Comparison of ENCODE assay signal across 1 cellular context in the genomic region with DNA sequence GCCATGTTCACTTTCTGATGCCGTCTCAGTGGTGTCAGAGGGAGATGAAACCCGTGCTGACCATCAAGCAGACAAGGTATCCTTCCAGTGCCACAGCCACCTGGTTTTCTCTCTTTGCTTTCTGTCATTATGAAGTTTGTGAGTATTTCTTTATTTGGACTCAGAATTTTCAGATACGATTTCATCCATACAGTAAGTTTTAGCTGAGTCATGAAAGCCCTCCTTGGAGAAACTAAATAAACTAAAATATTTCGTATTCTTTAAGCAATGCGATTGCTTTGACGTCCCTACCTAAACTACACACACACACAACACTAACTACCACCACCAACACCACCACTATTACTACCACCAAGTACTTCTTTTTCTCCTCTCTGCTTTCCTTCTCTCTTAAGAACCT.
TF ChIP-seq lines count a peak whose summit lies in the region.

No MANE protein-coding gene starts in this region.

TF ChIP-seq in GM23338, 12 proteins besides CTCF, POLR2A, EP300 and RAD21 (continued from another document):
- TF ChIP-seq, protein P1, sequence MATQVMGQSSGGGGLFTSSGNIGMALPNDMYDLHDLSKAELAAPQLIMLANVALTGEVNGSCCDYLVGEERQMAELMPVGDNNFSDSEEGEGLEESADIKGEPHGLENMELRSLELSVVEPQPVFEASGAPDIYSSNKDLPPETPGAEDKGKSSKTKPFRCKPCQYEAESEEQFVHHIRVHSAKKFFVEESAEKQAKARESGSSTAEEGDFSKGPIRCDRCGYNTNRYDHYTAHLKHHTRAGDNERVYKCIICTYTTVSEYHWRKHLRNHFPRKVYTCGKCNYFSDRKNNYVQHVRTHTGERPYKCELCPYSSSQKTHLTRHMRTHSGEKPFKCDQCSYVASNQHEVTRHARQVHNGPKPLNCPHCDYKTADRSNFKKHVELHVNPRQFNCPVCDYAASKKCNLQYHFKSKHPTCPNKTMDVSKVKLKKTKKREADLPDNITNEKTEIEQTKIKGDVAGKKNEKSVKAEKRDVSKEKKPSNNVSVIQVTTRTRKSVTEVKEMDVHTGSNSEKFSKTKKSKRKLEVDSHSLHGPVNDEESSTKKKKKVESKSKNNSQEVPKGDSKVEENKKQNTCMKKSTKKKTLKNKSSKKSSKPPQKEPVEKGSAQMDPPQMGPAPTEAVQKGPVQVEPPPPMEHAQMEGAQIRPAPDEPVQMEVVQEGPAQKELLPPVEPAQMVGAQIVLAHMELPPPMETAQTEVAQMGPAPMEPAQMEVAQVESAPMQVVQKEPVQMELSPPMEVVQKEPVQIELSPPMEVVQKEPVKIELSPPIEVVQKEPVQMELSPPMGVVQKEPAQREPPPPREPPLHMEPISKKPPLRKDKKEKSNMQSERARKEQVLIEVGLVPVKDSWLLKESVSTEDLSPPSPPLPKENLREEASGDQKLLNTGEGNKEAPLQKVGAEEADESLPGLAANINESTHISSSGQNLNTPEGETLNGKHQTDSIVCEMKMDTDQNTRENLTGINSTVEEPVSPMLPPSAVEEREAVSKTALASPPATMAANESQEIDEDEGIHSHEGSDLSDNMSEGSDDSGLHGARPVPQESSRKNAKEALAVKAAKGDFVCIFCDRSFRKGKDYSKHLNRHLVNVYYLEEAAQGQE (IDR thresholded peaks at IDR 0.05; ENCODE audit: unreplicated experiment) = no peak
- TF ChIP-seq, protein P2, sequence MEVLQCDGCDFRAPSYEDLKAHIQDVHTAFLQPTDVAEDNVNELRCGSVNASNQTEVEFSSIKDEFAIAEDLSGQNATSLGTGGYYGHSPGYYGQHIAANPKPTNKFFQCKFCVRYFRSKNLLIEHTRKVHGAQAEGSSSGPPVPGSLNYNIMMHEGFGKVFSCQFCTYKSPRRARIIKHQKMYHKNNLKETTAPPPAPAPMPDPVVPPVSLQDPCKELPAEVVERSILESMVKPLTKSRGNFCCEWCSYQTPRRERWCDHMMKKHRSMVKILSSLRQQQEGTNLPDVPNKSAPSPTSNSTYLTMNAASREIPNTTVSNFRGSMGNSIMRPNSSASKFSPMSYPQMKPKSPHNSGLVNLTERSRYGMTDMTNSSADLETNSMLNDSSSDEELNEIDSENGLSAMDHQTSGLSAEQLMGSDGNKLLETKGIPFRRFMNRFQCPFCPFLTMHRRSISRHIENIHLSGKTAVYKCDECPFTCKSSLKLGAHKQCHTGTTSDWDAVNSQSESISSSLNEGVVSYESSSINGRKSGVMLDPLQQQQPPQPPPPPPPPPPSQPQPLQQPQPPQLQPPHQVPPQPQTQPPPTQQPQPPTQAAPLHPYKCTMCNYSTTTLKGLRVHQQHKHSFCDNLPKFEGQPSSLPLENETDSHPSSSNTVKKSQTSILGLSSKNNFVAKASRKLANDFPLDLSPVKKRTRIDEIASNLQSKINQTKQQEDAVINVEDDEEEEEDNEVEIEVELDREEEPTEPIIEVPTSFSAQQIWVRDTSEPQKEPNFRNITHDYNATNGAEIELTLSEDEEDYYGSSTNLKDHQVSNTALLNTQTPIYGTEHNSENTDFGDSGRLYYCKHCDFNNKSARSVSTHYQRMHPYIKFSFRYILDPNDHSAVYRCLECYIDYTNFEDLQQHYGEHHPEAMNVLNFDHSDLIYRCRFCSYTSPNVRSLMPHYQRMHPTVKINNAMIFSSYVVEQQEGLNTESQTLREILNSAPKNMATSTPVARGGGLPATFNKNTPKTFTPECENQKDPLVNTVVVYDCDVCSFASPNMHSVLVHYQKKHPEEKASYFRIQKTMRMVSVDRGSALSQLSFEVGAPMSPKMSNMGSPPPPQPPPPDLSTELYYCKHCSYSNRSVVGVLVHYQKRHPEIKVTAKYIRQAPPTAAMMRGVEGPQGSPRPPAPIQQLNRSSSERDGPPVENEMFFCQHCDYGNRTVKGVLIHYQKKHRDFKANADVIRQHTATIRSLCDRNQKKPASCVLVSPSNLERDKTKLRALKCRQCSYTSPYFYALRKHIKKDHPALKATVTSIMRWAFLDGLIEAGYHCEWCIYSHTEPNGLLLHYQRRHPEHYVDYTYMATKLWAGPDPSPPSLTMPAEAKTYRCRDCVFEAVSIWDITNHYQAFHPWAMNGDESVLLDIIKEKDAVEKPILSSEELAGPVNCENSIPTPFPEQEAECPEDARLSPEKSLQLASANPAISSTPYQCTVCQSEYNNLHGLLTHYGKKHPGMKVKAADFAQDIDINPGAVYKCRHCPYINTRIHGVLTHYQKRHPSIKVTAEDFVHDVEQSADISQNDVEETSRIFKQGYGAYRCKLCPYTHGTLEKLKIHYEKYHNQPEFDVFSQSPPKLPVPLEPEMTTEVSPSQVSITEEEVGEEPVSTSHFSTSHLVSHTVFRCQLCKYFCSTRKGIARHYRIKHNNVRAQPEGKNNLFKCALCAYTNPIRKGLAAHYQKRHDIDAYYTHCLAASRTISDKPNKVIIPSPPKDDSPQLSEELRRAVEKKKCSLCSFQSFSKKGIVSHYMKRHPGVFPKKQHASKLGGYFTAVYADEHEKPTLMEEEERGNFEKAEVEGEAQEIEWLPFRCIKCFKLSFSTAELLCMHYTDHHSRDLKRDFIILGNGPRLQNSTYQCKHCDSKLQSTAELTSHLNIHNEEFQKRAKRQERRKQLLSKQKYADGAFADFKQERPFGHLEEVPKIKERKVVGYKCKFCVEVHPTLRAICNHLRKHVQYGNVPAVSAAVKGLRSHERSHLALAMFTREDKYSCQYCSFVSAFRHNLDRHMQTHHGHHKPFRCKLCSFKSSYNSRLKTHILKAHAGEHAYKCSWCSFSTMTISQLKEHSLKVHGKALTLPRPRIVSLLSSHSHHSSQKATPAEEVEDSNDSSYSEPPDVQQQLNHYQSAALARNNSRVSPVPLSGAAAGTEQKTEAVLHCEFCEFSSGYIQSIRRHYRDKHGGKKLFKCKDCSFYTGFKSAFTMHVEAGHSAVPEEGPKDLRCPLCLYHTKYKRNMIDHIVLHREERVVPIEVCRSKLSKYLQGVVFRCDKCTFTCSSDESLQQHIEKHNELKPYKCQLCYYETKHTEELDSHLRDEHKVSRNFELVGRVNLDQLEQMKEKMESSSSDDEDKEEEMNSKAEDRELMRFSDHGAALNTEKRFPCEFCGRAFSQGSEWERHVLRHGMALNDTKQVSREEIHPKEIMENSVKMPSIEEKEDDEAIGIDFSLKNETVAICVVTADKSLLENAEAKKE (CRISPR knock-in tag; IDR thresholded peaks at IDR 0.05) = no peak
- TF ChIP-seq EZH2phosphoT487 (IDR thresholded peaks at IDR 0.05; ENCODE audit: unreplicated experiment) (no peak), POLR2AphosphoS5 (IDR thresholded peaks at IDR 0.05; ENCODE audit: low read depth) (no peak), CREB1 (CRISPR knock-in tag; IDR thresholded peaks at IDR 0.05; ENCODE audit: low read depth) (no peak), NANOG (IDR thresholded peaks at IDR 0.05; ENCODE audit: borderline replicate concordance) (no peak), JUNB (IDR thresholded peaks at IDR 0.05; ENCODE audit: unreplicated experiment) (no peak), EZH2 (IDR thresholded peaks at IDR 0.05; ENCODE audit: low read depth, unreplicated experiment) (no peak), ZNF331 (CRISPR knock-in tag; IDR thresholded peaks at IDR 0.05; ENCODE audit: low read depth) (no peak)
